9 cellular contexts compared by ENCODE assay signal in genomic region chr7:27640914-27641570, GRCh38. TPM values are rescaled to one million over a fixed set of nuclear protein-coding genes. Genes with fewer than 3 reads are reported as not detected.
A peak's percentile ranks its signal among the peaks of the same experiment; 100 is the strongest.
DNase-seq lines count a peak whose midpoint lies in the region; ATAC-seq lines count a peak whose summit lies in the region.
"Had no signal": no experiment of that assay in that cellular context is flagged by ENCODE, and none has a peak within 500 bp of the region (broad histone marks: within the 10 kb centered on the region; RNA-seq: fewer than 3 reads in every experiment).

No MANE protein-coding gene starts in this region.

- no peaks in the 10 kb centered on the region for H3K27me3 ChIP-seq in MG63

- H3K4me1 Mint-ChIP-seq in T-cell = peaks cover 30 to 43% (median 38%) of the 10 kb centered on the region in 3 donors
- peaks cover 22% of the 10 kb centered on the region for H3K4me1 Mint-ChIP-seq in activated naive CD8-positive, alpha-beta T cell treated with anti-CD3 and anti-CD28 coated beads, Interleukin-2, amount 50 U/mL, for 24 hours
- H3K4me1 Mint-ChIP-seq in activated T-helper 2 cell treated with anti-CD3 and anti-CD28 coated beads, Interferon-gamma antibody, Interleukin-2, Interleukin-4, amounts not matched to agents 10 μg/mL and 5 μg/mL and 100 μg/mL, durations not matched to agents 14 hours and 24 hours and 36 hours (ENCODE audit: low read depth) = peaks cover 13% of the 10 kb centered on the region

- ATAC-seq in T-cell (replicated peaks in 1 of 4) (no peak), GM18858 (IDR thresholded peaks at IDR 0.05; ENCODE audit: unreplicated experiment) (no peak)
- ATAC-seq in activated naive CD8-positive, alpha-beta T cell treated with anti-CD3 and anti-CD28 coated beads, Interleukin-2, amount 50 U/mL, for 24 hours = no peak

- no peaks in the 10 kb centered on the region; the same call in 1 of the 2 replicates for H3K36me3 ChIP-seq in MG63

- no peak overlapping the region for H3K4me3 Mint-ChIP-seq in T-cell
- H3K4me3 Mint-ChIP-seq in activated naive CD8-positive, alpha-beta T cell treated with anti-CD3 and anti-CD28 coated beads, Interleukin-2, amount 50 U/mL, for 24 hours = no peak overlapping the region
- H3K4me3 Mint-ChIP-seq in activated T-helper 2 cell treated with anti-CD3 and anti-CD28 coated beads, Interferon-gamma antibody, Interleukin-2, Interleukin-4, amounts not matched to agents 10 μg/mL and 5 μg/mL and 100 μg/mL, durations not matched to agents 14 hours and 24 hours and 36 hours (ENCODE audit: low read depth) = no peak overlapping the region

- H3K9me3 ChIP-seq in MG63 = no peaks in the 10 kb centered on the region

- intact Hi-C loops in activated T-helper 2 cell treated with anti-CD3 and anti-CD28 coated beads, Interferon-gamma antibody, Interleukin-2, Interleukin-4, amounts not matched to agents 10 μg/mL and 5 μg/mL and 100 μg/mL, durations not matched to agents 14 hours and 24 hours and 36 hours (cut with micrococcal nuclease) = no loop called here

- POLR2A ChIA-PET in T-cell (lab: Charles Lee) = no interaction called here

- peaks cover 0 to 4% (median 0%) of the 10 kb centered on the region in 3 donors for H3K9me3 Mint-ChIP-seq in T-cell
- H3K9me3 Mint-ChIP-seq in activated naive CD8-positive, alpha-beta T cell treated with anti-CD3 and anti-CD28 coated beads, Interleukin-2, amount 50 U/mL, for 24 hours = peaks cover 4% of the 10 kb centered on the region
- H3K9me3 Mint-ChIP-seq in activated T-helper 2 cell treated with anti-CD3 and anti-CD28 coated beads, Interferon-gamma antibody, Interleukin-2, Interleukin-4, amounts not matched to agents 10 μg/mL and 5 μg/mL and 100 μg/mL, durations not matched to agents 14 hours and 24 hours and 36 hours = no peaks in the 10 kb centered on the region

- H3K36me3 Mint-ChIP-seq in T-cell = peaks cover 31% of the 10 kb centered on the region
- peaks cover 21% of the 10 kb centered on the region for H3K36me3 Mint-ChIP-seq in activated naive CD8-positive, alpha-beta T cell treated with anti-CD3 and anti-CD28 coated beads, Interleukin-2, amount 50 U/mL, for 24 hours (ENCODE audit: low read depth)
- peaks cover 16% of the 10 kb centered on the region for H3K36me3 Mint-ChIP-seq in activated T-helper 2 cell treated with anti-CD3 and anti-CD28 coated beads, Interferon-gamma antibody, Interleukin-2, Interleukin-4, amounts not matched to agents 10 μg/mL and 5 μg/mL and 100 μg/mL, durations not matched to agents 14 hours and 24 hours and 36 hours (ENCODE audit: low read depth)

- no peak overlapping the region for H3K27ac Mint-ChIP-seq in T-cell
- H3K27ac Mint-ChIP-seq in activated naive CD8-positive, alpha-beta T cell treated with anti-CD3 and anti-CD28 coated beads, Interleukin-2, amount 50 U/mL, for 24 hours = no peak overlapping the region
- H3K27ac Mint-ChIP-seq in activated T-helper 2 cell treated with anti-CD3 and anti-CD28 coated beads, Interferon-gamma antibody, Interleukin-2, Interleukin-4, amounts not matched to agents 10 μg/mL and 5 μg/mL and 100 μg/mL, durations not matched to agents 14 hours and 24 hours and 36 hours = no peak overlapping the region

- DNase-seq in AG20443 (ENCODE audit: low spot score) = peak; percentile 13
- peak; percentile 28 for DNase-seq in MG63
- peak; percentile 93 for DNase-seq in dermis blood vessel endothelial cell
- DNase-seq in myocyte (ENCODE audit: low read depth) = peak; percentile 93
- DNase-seq in T-cell = no peak
- DNase-seq in activated naive CD8-positive, alpha-beta T cell treated with anti-CD3 and anti-CD28 coated beads, Interleukin-2, amount 50 U/mL, for 24 hours = no peak
- no peak for DNase-seq in activated T-helper 2 cell treated with anti-CD3 and anti-CD28 coated beads, Interferon-gamma antibody, Interleukin-2, Interleukin-4, amounts not matched to agents 10 μg/mL and 5 μg/mL and 100 μg/mL, durations not matched to agents 14 hours and 24 hours and 36 hours (ENCODE audit: low spot score)
- DNase-seq: stimulated activated CD4-positive, alpha-beta T cell treated with anti-CD3 and anti-CD28 coated beads, Interleukin-4, amount 100 ng/mL, for 24 hours had no signal

- no peaks in the 10 kb centered on the region for H3K27me3 Mint-ChIP-seq in T-cell
- no peaks in the 10 kb centered on the region for H3K27me3 Mint-ChIP-seq in activated naive CD8-positive, alpha-beta T cell treated with anti-CD3 and anti-CD28 coated beads, Interleukin-2, amount 50 U/mL, for 24 hours
- no peaks in the 10 kb centered on the region for H3K27me3 Mint-ChIP-seq in activated T-helper 2 cell treated with anti-CD3 and anti-CD28 coated beads, Interferon-gamma antibody, Interleukin-2, Interleukin-4, amounts not matched to agents 10 μg/mL and 5 μg/mL and 100 μg/mL, durations not matched to agents 14 hours and 24 hours and 36 hours (ENCODE audit: low read depth)

- no peak overlapping the region for H3K4me3 ChIP-seq in MG63

- CTCF ChIA-PET in T-cell (lab: Charles Lee) = interaction anchor here in 1 of 2 donors (0.7 kb wide), 1 partner anchor 30 kb away, joined by 4 read pairs; no protein-coding TSS in a partner anchor

RNA-seq across cellular contexts. Expression of gene HIBADH, which starts 21.6 kb away (rescaled TPM):
- 19.0 and 31.0 TPM in 2 replicates for total RNA-seq in MG63 (2014; rRNA removed; shearing (Covaris generic); ENCODE audit: low replicate concordance)
- total RNA-seq in dermis blood vessel endothelial cell (33.8 and 39.1 TPM in 2 replicates), myocyte (90.2 and 92.0 TPM in 2 replicates), T-cell (10 to 100 TPM in 4 of 5 donors, 1 to 10 TPM in 1; 9.8 to 12.5 (median 12.0) TPM)
- 74.2 TPM for polyA plus RNA-seq in myocyte (2012)
- total RNA-seq in activated T-helper 2 cell treated with anti-CD3 and anti-CD28 coated beads, Interferon-gamma antibody, Interleukin-2, Interleukin-4, amounts not matched to agents 10 μg/mL and 5 μg/mL and 100 μg/mL, durations not matched to agents 14 hours and 24 hours and 36 hours = 23.1 and 27.9 TPM in 2 replicates

Comparison
In these comparisons a context has a peak if more than half of its experiments do, and no peak if none do; other contexts are left out.
1. DNase-seq: peak in AG20443 (single experiment), MG63 (single experiment), dermis blood vessel endothelial cell (single experiment) and myocyte (single experiment); none in T-cell (0 of 34), activated naive CD8-positive, alpha-beta T cell treated with anti-CD3 and anti-CD28 coated beads, Interleukin-2, amount 50 U/mL, for 24 hours (single experiment) and activated T-helper 2 cell treated with anti-CD3 and anti-CD28 coated beads, Interferon-gamma antibody, Interleukin-2, Interleukin-4, amounts not matched to agents 10 μg/mL and 5 μg/mL and 100 μg/mL, durations not matched to agents 14 hours and 24 hours and 36 hours (single experiment).